ENCODE assay signal across 9 cellular contexts in genomic region chr1:232938926-232939325, GRCh38.
"Had no signal": no experiment of that assay in that cellular context is flagged by ENCODE, and none has a peak within 500 bp of the region (broad histone marks: within the 10 kb centered on the region; RNA-seq: fewer than 3 reads in every experiment).

No MANE protein-coding gene starts in this region.

- DNase-seq: H9, HCEC 1CT, HFFc6, IMR-90, KBM-7 had no signal

- FAIRE-seq: H1, H54, HTR-8/SVneo had no signal

- H3K4me2 ChIP-seq: GM23338 had no signal

- H3K4me1 Mint-ChIP-seq: H9 had no signal

- H2AFZ ChIP-seq: GM23338 had no signal

- H3K27ac Mint-ChIP-seq: GM23338, H9, HFFc6 had no signal

- H3K9me3 Mint-ChIP-seq: GM23338, H9 had no signal

- ATAC-seq: GM23338 had no signal

- H3K4me3 ChIP-seq: GM23338 had no signal

- H3K4me3 Mint-ChIP-seq: GM23338, H9, HFFc6 had no signal
